Comparison of ENCODE assay signal across 1 cellular context in the genomic region with DNA sequence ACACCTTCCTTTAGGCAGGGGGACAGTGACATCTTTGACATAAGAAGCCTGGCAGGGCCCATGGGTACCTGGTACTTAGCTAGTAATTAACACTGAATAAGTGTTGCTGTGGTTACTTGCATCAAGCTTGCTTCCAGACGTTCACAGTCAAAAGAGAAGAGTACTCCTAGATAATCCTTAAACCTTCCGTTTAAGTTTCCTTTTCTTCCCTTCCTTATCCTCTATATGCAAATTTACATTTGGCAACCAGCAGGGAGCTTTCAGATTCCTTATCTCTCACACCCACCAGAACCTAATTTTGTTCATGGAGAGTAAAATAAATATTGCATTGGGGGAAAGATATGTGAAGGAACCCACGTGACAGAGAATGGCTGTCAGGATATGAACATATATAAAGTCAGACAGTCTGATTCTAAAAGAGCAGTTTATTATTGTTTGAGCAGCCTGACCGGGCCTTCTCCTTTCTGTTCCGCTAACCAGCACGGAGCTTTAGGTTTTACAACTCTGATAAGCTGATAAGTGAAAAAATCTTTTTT.
TF ChIP-seq lines count a peak whose summit lies in the region.

No MANE protein-coding gene starts in this region.

TF ChIP-seq in K562, 482 proteins besides CTCF, POLR2A, EP300 and RAD21 (continued from another document and continues in another):
- TF ChIP-seq, protein P1, sequence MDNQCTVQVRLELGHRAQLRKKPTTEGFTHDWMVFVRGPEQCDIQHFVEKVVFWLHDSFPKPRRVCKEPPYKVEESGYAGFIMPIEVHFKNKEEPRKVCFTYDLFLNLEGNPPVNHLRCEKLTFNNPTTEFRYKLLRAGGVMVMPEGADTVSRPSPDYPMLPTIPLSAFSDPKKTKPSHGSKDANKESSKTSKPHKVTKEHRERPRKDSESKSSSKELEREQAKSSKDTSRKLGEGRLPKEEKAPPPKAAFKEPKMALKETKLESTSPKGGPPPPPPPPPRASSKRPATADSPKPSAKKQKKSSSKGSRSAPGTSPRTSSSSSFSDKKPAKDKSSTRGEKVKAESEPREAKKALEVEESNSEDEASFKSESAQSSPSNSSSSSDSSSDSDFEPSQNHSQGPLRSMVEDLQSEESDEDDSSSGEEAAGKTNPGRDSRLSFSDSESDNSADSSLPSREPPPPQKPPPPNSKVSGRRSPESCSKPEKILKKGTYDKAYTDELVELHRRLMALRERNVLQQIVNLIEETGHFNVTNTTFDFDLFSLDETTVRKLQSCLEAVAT (IDR thresholded peaks at IDR 0.05): no peak
- no peak for TF ChIP-seq NFIX (CRISPR knock-in tag; IDR thresholded peaks at IDR 0.05; ENCODE audit: low read depth)
- TF ChIP-seq RFX1 (IDR thresholded peaks at IDR 0.05): peak; percentile 64
- no peak for TF ChIP-seq HNRNPL (IDR thresholded peaks at IDR 0.05; ENCODE audit: low read depth, low read length)
- no peak for TF ChIP-seq HNRNPK (IDR thresholded peaks at IDR 0.05; ENCODE audit: low read depth, low read length, poor library complexity, severe bottlenecking)
- TF ChIP-seq U2AF2 (optimal IDR thresholded peaks at IDR 0.05; ENCODE audit: low read depth, low read length): no peak
- TF ChIP-seq HLTF (IDR thresholded peaks at IDR 0.05): no peak
- no peak for TF ChIP-seq ZNF408 (CRISPR knock-in tag; IDR thresholded peaks at IDR 0.05; ENCODE audit: low read depth)
- TF ChIP-seq, protein P2, sequence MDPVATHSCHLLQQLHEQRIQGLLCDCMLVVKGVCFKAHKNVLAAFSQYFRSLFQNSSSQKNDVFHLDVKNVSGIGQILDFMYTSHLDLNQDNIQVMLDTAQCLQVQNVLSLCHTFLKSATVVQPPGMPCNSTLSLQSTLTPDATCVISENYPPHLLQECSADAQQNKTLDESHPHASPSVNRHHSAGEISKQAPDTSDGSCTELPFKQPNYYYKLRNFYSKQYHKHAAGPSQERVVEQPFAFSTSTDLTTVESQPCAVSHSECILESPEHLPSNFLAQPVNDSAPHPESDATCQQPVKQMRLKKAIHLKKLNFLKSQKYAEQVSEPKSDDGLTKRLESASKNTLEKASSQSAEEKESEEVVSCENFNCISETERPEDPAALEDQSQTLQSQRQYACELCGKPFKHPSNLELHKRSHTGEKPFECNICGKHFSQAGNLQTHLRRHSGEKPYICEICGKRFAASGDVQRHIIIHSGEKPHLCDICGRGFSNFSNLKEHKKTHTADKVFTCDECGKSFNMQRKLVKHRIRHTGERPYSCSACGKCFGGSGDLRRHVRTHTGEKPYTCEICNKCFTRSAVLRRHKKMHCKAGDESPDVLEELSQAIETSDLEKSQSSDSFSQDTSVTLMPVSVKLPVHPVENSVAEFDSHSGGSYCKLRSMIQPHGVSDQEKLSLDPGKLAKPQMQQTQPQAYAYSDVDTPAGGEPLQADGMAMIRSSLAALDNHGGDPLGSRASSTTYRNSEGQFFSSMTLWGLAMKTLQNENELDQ (CRISPR knock-in tag; IDR thresholded peaks at IDR 0.05; ENCODE audit: borderline replicate concordance): no peak
- TF ChIP-seq, protein P3, sequence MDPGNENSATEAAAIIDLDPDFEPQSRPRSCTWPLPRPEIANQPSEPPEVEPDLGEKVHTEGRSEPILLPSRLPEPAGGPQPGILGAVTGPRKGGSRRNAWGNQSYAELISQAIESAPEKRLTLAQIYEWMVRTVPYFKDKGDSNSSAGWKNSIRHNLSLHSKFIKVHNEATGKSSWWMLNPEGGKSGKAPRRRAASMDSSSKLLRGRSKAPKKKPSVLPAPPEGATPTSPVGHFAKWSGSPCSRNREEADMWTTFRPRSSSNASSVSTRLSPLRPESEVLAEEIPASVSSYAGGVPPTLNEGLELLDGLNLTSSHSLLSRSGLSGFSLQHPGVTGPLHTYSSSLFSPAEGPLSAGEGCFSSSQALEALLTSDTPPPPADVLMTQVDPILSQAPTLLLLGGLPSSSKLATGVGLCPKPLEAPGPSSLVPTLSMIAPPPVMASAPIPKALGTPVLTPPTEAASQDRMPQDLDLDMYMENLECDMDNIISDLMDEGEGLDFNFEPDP (CRISPR knock-in tag; IDR thresholded peaks at IDR 0.05): no peak
- TF ChIP-seq HNRNPLL (IDR thresholded peaks at IDR 0.05; ENCODE audit: low read depth, low read length, poor library complexity, severe bottlenecking): no peak
- no peak for TF ChIP-seq ZNF79 (CRISPR knock-in tag; IDR thresholded peaks at IDR 0.05; ENCODE audit: low read depth)
- TF ChIP-seq, protein P4, sequence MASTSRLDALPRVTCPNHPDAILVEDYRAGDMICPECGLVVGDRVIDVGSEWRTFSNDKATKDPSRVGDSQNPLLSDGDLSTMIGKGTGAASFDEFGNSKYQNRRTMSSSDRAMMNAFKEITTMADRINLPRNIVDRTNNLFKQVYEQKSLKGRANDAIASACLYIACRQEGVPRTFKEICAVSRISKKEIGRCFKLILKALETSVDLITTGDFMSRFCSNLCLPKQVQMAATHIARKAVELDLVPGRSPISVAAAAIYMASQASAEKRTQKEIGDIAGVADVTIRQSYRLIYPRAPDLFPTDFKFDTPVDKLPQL (IDR thresholded peaks at IDR 0.05; ENCODE audit: extremely low read depth, insufficient read length): no peak
- TF ChIP-seq, protein P5, sequence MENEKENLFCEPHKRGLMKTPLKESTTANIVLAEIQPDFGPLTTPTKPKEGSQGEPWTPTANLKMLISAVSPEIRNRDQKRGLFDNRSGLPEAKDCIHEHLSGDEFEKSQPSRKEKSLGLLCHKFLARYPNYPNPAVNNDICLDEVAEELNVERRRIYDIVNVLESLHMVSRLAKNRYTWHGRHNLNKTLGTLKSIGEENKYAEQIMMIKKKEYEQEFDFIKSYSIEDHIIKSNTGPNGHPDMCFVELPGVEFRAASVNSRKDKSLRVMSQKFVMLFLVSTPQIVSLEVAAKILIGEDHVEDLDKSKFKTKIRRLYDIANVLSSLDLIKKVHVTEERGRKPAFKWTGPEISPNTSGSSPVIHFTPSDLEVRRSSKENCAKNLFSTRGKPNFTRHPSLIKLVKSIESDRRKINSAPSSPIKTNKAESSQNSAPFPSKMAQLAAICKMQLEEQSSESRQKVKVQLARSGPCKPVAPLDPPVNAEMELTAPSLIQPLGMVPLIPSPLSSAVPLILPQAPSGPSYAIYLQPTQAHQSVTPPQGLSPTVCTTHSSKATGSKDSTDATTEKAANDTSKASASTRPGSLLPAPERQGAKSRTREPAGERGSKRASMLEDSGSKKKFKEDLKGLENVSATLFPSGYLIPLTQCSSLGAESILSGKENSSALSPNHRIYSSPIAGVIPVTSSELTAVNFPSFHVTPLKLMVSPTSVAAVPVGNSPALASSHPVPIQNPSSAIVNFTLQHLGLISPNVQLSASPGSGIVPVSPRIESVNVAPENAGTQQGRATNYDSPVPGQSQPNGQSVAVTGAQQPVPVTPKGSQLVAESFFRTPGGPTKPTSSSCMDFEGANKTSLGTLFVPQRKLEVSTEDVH (IDR thresholded peaks at IDR 0.05; ENCODE audit: low read depth, partially characterized antibody): no peak
- TF ChIP-seq, protein P6, sequence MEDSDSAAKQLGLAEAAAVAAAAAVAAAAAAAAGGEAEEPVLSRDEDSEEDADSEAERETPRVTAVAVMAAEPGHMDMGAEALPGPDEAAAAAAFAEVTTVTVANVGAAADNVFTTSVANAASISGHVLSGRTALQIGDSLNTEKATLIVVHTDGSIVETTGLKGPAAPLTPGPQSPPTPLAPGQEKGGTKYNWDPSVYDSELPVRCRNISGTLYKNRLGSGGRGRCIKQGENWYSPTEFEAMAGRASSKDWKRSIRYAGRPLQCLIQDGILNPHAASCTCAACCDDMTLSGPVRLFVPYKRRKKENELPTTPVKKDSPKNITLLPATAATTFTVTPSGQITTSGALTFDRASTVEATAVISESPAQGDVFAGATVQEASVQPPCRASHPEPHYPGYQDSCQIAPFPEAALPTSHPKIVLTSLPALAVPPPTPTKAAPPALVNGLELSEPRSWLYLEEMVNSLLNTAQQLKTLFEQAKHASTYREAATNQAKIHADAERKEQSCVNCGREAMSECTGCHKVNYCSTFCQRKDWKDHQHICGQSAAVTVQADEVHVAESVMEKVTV (CRISPR knock-in tag; IDR thresholded peaks at IDR 0.05): no peak
- TF ChIP-seq, protein P7, sequence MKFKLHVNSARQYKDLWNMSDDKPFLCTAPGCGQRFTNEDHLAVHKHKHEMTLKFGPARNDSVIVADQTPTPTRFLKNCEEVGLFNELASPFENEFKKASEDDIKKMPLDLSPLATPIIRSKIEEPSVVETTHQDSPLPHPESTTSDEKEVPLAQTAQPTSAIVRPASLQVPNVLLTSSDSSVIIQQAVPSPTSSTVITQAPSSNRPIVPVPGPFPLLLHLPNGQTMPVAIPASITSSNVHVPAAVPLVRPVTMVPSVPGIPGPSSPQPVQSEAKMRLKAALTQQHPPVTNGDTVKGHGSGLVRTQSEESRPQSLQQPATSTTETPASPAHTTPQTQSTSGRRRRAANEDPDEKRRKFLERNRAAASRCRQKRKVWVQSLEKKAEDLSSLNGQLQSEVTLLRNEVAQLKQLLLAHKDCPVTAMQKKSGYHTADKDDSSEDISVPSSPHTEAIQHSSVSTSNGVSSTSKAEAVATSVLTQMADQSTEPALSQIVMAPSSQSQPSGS (CRISPR knock-in tag; IDR thresholded peaks at IDR 0.05): no peak
- TF ChIP-seq C11orf30 (IDR thresholded peaks at IDR 0.05; ENCODE audit: low read depth): no peak; the same call in 1 of the 2 replicates
- TF ChIP-seq CBX8 (IDR thresholded peaks at IDR 0.05; ENCODE audit: borderline replicate concordance, extremely low read depth, low read depth, low read length, poor library complexity, severe bottlenecking): no peak
- TF ChIP-seq, protein P8, sequence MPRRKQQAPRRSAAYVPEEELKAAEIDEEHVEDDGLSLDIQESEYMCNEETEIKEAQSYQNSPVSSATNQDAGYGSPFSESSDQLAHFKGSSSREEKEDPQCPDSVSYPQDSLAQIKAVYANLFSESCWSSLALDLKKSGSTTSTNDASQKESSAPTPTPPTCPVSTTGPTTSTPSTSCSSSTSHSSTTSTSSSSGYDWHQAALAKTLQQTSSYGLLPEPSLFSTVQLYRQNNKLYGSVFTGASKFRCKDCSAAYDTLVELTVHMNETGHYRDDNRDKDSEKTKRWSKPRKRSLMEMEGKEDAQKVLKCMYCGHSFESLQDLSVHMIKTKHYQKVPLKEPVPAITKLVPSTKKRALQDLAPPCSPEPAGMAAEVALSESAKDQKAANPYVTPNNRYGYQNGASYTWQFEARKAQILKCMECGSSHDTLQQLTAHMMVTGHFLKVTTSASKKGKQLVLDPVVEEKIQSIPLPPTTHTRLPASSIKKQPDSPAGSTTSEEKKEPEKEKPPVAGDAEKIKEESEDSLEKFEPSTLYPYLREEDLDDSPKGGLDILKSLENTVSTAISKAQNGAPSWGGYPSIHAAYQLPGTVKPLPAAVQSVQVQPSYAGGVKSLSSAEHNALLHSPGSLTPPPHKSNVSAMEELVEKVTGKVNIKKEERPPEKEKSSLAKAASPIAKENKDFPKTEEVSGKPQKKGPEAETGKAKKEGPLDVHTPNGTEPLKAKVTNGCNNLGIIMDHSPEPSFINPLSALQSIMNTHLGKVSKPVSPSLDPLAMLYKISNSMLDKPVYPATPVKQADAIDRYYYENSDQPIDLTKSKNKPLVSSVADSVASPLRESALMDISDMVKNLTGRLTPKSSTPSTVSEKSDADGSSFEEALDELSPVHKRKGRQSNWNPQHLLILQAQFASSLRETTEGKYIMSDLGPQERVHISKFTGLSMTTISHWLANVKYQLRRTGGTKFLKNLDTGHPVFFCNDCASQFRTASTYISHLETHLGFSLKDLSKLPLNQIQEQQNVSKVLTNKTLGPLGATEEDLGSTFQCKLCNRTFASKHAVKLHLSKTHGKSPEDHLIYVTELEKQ (CRISPR knock-in tag; IDR thresholded peaks at IDR 0.05): no peak
- TF ChIP-seq, protein P9, sequence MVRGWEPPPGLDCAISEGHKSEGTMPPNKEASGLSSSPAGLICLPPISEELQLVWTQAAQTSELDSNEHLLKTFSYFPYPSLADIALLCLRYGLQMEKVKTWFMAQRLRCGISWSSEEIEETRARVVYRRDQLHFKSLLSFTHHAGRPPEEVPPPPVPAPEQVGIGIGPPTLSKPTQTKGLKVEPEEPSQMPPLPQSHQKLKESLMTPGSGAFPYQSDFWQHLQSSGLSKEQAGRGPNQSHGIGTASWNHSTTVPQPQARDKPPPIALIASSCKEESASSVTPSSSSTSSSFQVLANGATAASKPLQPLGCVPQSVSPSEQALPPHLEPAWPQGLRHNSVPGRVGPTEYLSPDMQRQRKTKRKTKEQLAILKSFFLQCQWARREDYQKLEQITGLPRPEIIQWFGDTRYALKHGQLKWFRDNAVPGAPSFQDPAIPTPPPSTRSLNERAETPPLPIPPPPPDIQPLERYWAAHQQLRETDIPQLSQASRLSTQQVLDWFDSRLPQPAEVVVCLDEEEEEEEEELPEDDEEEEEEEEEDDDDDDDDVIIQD (CRISPR knock-in tag; IDR thresholded peaks at IDR 0.05): no peak
- TF ChIP-seq TCF3 (CRISPR knock-in tag; IDR thresholded peaks at IDR 0.05): peak; percentile 69; the same call in 1 of the 2 replicates
- TF ChIP-seq CHCHD3 (CRISPR knock-in tag; IDR thresholded peaks at IDR 0.05): no peak
- TF ChIP-seq, protein P10, sequence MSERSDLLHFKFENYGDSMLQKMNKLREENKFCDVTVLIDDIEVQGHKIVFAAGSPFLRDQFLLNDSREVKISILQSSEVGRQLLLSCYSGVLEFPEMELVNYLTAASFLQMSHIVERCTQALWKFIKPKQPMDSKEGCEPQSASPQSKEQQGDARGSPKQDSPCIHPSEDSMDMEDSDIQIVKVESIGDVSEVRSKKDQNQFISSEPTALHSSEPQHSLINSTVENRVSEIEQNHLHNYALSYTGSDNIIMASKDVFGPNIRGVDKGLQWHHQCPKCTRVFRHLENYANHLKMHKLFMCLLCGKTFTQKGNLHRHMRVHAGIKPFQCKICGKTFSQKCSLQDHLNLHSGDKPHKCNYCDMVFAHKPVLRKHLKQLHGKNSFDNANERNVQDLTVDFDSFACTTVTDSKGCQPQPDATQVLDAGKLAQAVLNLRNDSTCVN (CRISPR knock-in tag; IDR thresholded peaks at IDR 0.05): no peak
- TF ChIP-seq LARP7 (IDR thresholded peaks at IDR 0.05): no peak
- no peak for TF ChIP-seq ARNT (IDR thresholded peaks at IDR 0.05)
- no peak for TF ChIP-seq HDAC8 (tag; IDR thresholded peaks at IDR 0.05)
- TF ChIP-seq NFIC (IDR thresholded peaks at IDR 0.05): no peak
- TF ChIP-seq, protein P11, sequence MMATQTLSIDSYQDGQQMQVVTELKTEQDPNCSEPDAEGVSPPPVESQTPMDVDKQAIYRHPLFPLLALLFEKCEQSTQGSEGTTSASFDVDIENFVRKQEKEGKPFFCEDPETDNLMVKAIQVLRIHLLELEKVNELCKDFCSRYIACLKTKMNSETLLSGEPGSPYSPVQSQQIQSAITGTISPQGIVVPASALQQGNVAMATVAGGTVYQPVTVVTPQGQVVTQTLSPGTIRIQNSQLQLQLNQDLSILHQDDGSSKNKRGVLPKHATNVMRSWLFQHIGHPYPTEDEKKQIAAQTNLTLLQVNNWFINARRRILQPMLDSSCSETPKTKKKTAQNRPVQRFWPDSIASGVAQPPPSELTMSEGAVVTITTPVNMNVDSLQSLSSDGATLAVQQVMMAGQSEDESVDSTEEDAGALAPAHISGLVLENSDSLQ (IDR thresholded peaks at IDR 0.05): peak; percentile 53
- TF ChIP-seq, protein P12, sequence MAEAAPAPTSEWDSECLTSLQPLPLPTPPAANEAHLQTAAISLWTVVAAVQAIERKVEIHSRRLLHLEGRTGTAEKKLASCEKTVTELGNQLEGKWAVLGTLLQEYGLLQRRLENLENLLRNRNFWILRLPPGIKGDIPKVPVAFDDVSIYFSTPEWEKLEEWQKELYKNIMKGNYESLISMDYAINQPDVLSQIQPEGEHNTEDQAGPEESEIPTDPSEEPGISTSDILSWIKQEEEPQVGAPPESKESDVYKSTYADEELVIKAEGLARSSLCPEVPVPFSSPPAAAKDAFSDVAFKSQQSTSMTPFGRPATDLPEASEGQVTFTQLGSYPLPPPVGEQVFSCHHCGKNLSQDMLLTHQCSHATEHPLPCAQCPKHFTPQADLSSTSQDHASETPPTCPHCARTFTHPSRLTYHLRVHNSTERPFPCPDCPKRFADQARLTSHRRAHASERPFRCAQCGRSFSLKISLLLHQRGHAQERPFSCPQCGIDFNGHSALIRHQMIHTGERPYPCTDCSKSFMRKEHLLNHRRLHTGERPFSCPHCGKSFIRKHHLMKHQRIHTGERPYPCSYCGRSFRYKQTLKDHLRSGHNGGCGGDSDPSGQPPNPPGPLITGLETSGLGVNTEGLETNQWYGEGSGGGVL (CRISPR knock-in tag; IDR thresholded peaks at IDR 0.05): no peak
- no peak for TF ChIP-seq KLF1 (tag; IDR thresholded peaks at IDR 0.05)
- TF ChIP-seq DACH1 (IDR thresholded peaks at IDR 0.05; ENCODE audit: partially characterized antibody): no peak
